Comparison of ENCODE assay signal across 9 cellular contexts in genomic region chr11:73387594-73388021, GRCh38. TPM values are rescaled to one million over a fixed set of nuclear protein-coding genes. Genes with fewer than 3 reads are reported as not detected.
DNase-seq lines count a peak whose midpoint lies in the region; FAIRE-seq and TF ChIP-seq lines count a peak whose summit lies in the region.
"Had no signal": no experiment of that assay in that cellular context is flagged by ENCODE, and none has a peak within 500 bp of the region (broad histone marks: within the 10 kb centered on the region; RNA-seq: fewer than 3 reads in every experiment).

No MANE protein-coding gene starts in this region.

- H3K27ac Mint-ChIP-seq in MCF 10A (ENCODE audit: low read depth, unreplicated experiment), result peak overlapping the region; percentile 83

- H3K4me3 ChIP-seq in breast epithelium (no peak overlapping the region), SK-N-MC (no peak overlapping the region), thyroid gland (replicated peaks in 1 of 3) (no peak overlapping the region), small intestine (ENCODE audit: low read depth in 1 of 2, low read length in 2 of 2) (no peak overlapping the region)

- no peaks in the 10 kb centered on the region for H3K9me3 Mint-ChIP-seq in MCF 10A (ENCODE audit: unreplicated experiment)

- no peak for FAIRE-seq in small intestine (lab: Jason Lieb, UNC)

- no peaks in the 10 kb centered on the region for H3K36me3 ChIP-seq in breast epithelium
- H3K36me3 ChIP-seq in SK-N-MC (ENCODE audit: insufficient read depth, low read length), result no peaks in the 10 kb centered on the region
- H3K36me3 ChIP-seq in thyroid gland, result no peaks in the 10 kb centered on the region
- H3K36me3 ChIP-seq in small intestine (ENCODE audit: control insufficient read depth in 2 of 2, insufficient read depth in 2 of 2, low read length in 2 of 2), result no peaks in the 10 kb centered on the region

- TF ChIP-seq CTCF in MCF 10A (IDR thresholded peaks at IDR 0.05; ENCODE audit: unreplicated experiment) (no peak), breast epithelium (IDR thresholded peaks at IDR 0.05) (no peak), thyroid gland (IDR thresholded peaks at IDR 0.05) (no peak)

- H3K4me1 Mint-ChIP-seq in MCF 10A (ENCODE audit: insufficient read depth, unreplicated experiment), result peaks cover 38% of the 10 kb centered on the region

- DNase-seq in MCF 10A (ENCODE audit: unreplicated experiment) (no peak), breast epithelium (ENCODE audit: low spot score in 2 of 2) (no peak), SK-N-MC (ENCODE audit: low read depth, low spot score) (no peak), iPS-NIHi11 (ENCODE audit: low spot score) (peak; percentile 62), thyroid gland (peak; percentile 59 to 60), NCI-H524 (lab: John Stamatoyannopoulos, UW) (no peak), EL (no peak), small intestine (no peak)
- DNase-seq: activated CD4-positive, alpha-beta T cell treated with anti-CD3 and anti-CD28 coated beads for 36 hours had no signal

- no peaks in the 10 kb centered on the region for H3K27me3 Mint-ChIP-seq in MCF 10A (ENCODE audit: insufficient read depth, unreplicated experiment)
- H3K27me3 Mint-ChIP-seq: activated CD4-positive, alpha-beta T cell treated with anti-CD3 and anti-CD28 coated beads for 36 hours had no signal

- 34 to 50% methylated on average over 4 to 12 of the region's 13 CpGs for WGBS in thyroid gland, 2 donors
- 78 to 87% (median 85%) methylated on average over 13 of the region's 13 CpGs for WGBS in small intestine, 3 donors

- POLR2A ChIA-PET in MCF 10A (lab: Yijun Ruan, JAX), result no interaction called here

- CTCF ChIA-PET in MCF 10A (lab: Yijun Ruan, JAX), result interaction anchor here (0.9 to 2.4 kb wide), 4 partner anchors 13 to 273 kb away, joined by 3 to 10 read pairs (median 6); no protein-coding TSS in a partner anchor

- intact Hi-C loops in MCF 10A (cut with micrococcal nuclease), result no loop called here
- intact Hi-C loops in breast epithelium (cut with DNase I; ENCODE audit: low total_unique reads), result no loop called here
- intact Hi-C loops in thyroid gland (cut with DNase I), result no loop called here

- H3K27ac ChIP-seq in breast epithelium (no peak overlapping the region), SK-N-MC (no peak overlapping the region), thyroid gland (peak overlapping the region in 1 of 3 donors; percentile 28), small intestine (ENCODE audit: low read depth in 1 of 2, low read length in 1 of 2) (peak overlapping the region in 1 of 2 donors; percentile 45)

- H3K9ac ChIP-seq in SK-N-MC (ENCODE audit: insufficient read length), result peak overlapping the region; percentile 41

- no peak for TF ChIP-seq POLR2A in breast epithelium (IDR thresholded peaks at IDR 0.05)
- TF ChIP-seq POLR2A in thyroid gland (IDR thresholded peaks at IDR 0.05), result no peak

- H3K4me1 ChIP-seq in breast epithelium (no peaks in the 10 kb centered on the region), thyroid gland (peaks cover 5 to 27% of the 10 kb centered on the region in 2 donors), small intestine (ENCODE audit: control insufficient read depth in 2 of 2, insufficient read depth in 1 of 2, low read depth in 1 of 2, low read length in 1 of 2) (peaks cover 2 to 9% of the 10 kb centered on the region in 2 donors)

- H3K9me3 ChIP-seq in breast epithelium, result no peaks in the 10 kb centered on the region
- no peaks in the 10 kb centered on the region for H3K9me3 ChIP-seq in SK-N-MC (ENCODE audit: low read depth, low read length)
- no peaks in the 10 kb centered on the region for H3K9me3 ChIP-seq in thyroid gland
- no peaks in the 10 kb centered on the region for H3K9me3 ChIP-seq in small intestine (ENCODE audit: control insufficient read depth, low read depth)

- no TSS peak for BruUV-seq in MCF 10A (replicated peaks; lab: Mats Ljungman, UMichigan)

- H3K27me3 ChIP-seq in breast epithelium, result no peaks in the 10 kb centered on the region
- H3K27me3 ChIP-seq in thyroid gland, result no peaks in the 10 kb centered on the region
- H3K27me3 ChIP-seq in small intestine (ENCODE audit: control insufficient read depth in 2 of 2, insufficient read depth in 2 of 2, low read length in 2 of 2), result no peaks in the 10 kb centered on the region

- no peak overlapping the region for H3K4me3 Mint-ChIP-seq in MCF 10A (ENCODE audit: unreplicated experiment)
- H3K4me3 Mint-ChIP-seq: activated CD4-positive, alpha-beta T cell treated with anti-CD3 and anti-CD28 coated beads for 36 hours had no signal

- H3K36me3 Mint-ChIP-seq in MCF 10A (ENCODE audit: insufficient read depth, unreplicated experiment), result no peaks in the 10 kb centered on the region

RNA-seq across cellular contexts. Expression of gene RELT, which starts 11.4 kb away (rescaled TPM):
- total RNA-seq in MCF 10A (2022) (5.8 and 8.4 TPM in 2 replicates), breast epithelium (1 to 10 TPM; 2.2 to 3.7 (median 2.3) TPM), thyroid gland (1 to 10 TPM; 1.6 to 3.5 (median 1.9) TPM)
- polyA plus RNA-seq in small intestine, result 1 to 10 TPM in 2 of 3 donors, under 1 TPM in 1; 0.67 to 3.3 (median 1.1) TPM

Comparison
In these comparisons a context has a peak if more than half of its experiments do, and no peak if none do; other contexts are left out.
1. DNase-seq: peak in iPS-NIHi11 (single experiment) and thyroid gland (2 of 2); none in MCF 10A (single experiment), breast epithelium (0 of 2), SK-N-MC (single experiment), NCI-H524 (0 of 2), EL (single experiment) and small intestine (single experiment).